ENCODE assay signal across 30 cellular contexts in genomic region chr11:87451400-87451799, GRCh38.
DNase-seq lines count a peak whose midpoint lies in the region; ATAC-seq and TF ChIP-seq lines count a peak whose summit lies in the region.
"Had no signal": no experiment of that assay in that cellular context is flagged by ENCODE, and none has a peak within 500 bp of the region (broad histone marks: within the 10 kb centered on the region; RNA-seq: fewer than 3 reads in every experiment).

No MANE protein-coding gene starts in this region.

- no peak for TF ChIP-seq EP300 in esophagus muscularis mucosa (IDR thresholded peaks at IDR 0.05)

- H4K20me1 ChIP-seq in GM23338 (replicated peaks; ENCODE audit: insufficient read depth), result no peaks in the 10 kb centered on the region; the same call in 1 of the 2 replicates
- H4K20me1 ChIP-seq in neural progenitor cell (ENCODE audit: low read depth), result no peaks in the 10 kb centered on the region

- no peaks in the 10 kb centered on the region for H3K36me3 Mint-ChIP-seq in GM23338 (ENCODE audit: low read depth)
- H3K36me3 Mint-ChIP-seq in neural progenitor cell, result no peaks in the 10 kb centered on the region
- no peaks in the 10 kb centered on the region for H3K36me3 Mint-ChIP-seq in activated naive CD4-positive, alpha-beta T cell treated with anti-CD3 and anti-CD28 coated beads, Interleukin-2, amount 10 ng/mL, durations not matched to agents 7 days and 5 days
- H3K36me3 Mint-ChIP-seq: activated naive CD4-positive, alpha-beta T cell treated with anti-CD3 and anti-CD28 coated beads, Interleukin-2, amount 50 U/mL, for 72 hours had no signal

- H3K27ac Mint-ChIP-seq in GM23338 (no peak overlapping the region), neural progenitor cell (no peak overlapping the region)
- no peak overlapping the region for H3K27ac Mint-ChIP-seq in activated naive CD4-positive, alpha-beta T cell treated with anti-CD3 and anti-CD28 coated beads, Interleukin-2, amount 10 ng/mL, durations not matched to agents 7 days and 5 days
- H3K27ac Mint-ChIP-seq: activated naive CD4-positive, alpha-beta T cell treated with anti-CD3 and anti-CD28 coated beads, Interleukin-2, amount 50 U/mL, for 72 hours; CD4-positive, alpha-beta T cell had no signal

- DNase-seq in GM23338 (ENCODE audit: low spot score) (peak; percentile 30), SJSA1 (ENCODE audit: low read depth in 1 of 2, low spot score in 2 of 2) (peak; percentile 47 to 51), islet precursor cell (peak; percentile 87), neural progenitor cell (ENCODE audit: low spot score) (peak; percentile 28), esophagus muscularis mucosa (ENCODE audit: extremely low spot score) (no peak), HAP-1 (ENCODE audit: low spot score in 2 of 2) (no peak), AG20443 (ENCODE audit: low spot score) (no peak)
- no peak for DNase-seq in activated naive CD4-positive, alpha-beta T cell treated with anti-CD3 and anti-CD28 coated beads, Interleukin-2, amount 10 ng/mL, durations not matched to agents 7 days and 5 days
- DNase-seq: activated CD4-positive, alpha-beta T cell treated with anti-CD3 and anti-CD28 coated beads for 48 hours; AML-193; CD4-positive, alpha-beta T cell; DMS79 treated with DMSO at 0.1 percent for 48 hours; effector CD8-positive, alpha-beta T cell; glutamatergic neuron; NCI-H1092; NCI-H1694 treated with DMSO at 0.1 percent for 48 hours; NCI-H446 treated with DMSO at 0.1 percent for 48 hours; NCI-H774; right cardiac atrium; SJCRH30; stimulated activated CD4-positive, alpha-beta T cell treated with anti-CD3 and anti-CD28 coated beads, Interleukin-2, amount 100 ng/mL, for 48 hours; T1000 had no signal

- H3K4me3 ChIP-seq in GM23338 (no peak overlapping the region), SJSA1 (no peak overlapping the region), neural progenitor cell (no peak overlapping the region), esophagus muscularis mucosa (no peak overlapping the region), HAP-1 (no peak overlapping the region)
- H3K4me3 ChIP-seq: A549, coronary artery, lung, SJCRH30, tibial nerve had no signal

- intact Hi-C loops in esophagus muscularis mucosa (cut with DNase I), result no loop called here

- no peak for TF ChIP-seq POLR2A in esophagus muscularis mucosa (IDR thresholded peaks at IDR 0.05; ENCODE audit: low read depth)

- H3F3A ChIP-seq in GM23338 (replicated peaks; ENCODE audit: low read depth) (no peaks in the 10 kb centered on the region), neural progenitor cell (ENCODE audit: low read depth) (no peaks in the 10 kb centered on the region)

- H3K4me3 Mint-ChIP-seq in GM23338 (no peak overlapping the region), neural progenitor cell (no peak overlapping the region)
- no peak overlapping the region for H3K4me3 Mint-ChIP-seq in activated naive CD4-positive, alpha-beta T cell treated with anti-CD3 and anti-CD28 coated beads, Interleukin-2, amount 10 ng/mL, durations not matched to agents 7 days and 5 days
- H3K4me3 Mint-ChIP-seq: CD4-positive, alpha-beta T cell; neural crest cell had no signal

- H3K9ac ChIP-seq in neural progenitor cell, result no peak overlapping the region

- H3K9me3 ChIP-seq in SJSA1 (replicated peaks), result no peaks in the 10 kb centered on the region
- no peaks in the 10 kb centered on the region for H3K9me3 ChIP-seq in neural progenitor cell (ENCODE audit: low read depth)
- H3K9me3 ChIP-seq in esophagus muscularis mucosa, result no peaks in the 10 kb centered on the region
- no peaks in the 10 kb centered on the region for H3K9me3 ChIP-seq in HAP-1
- H3K9me3 ChIP-seq: A549, SJCRH30, tibial nerve had no signal

- WGBS in esophagus muscularis mucosa, result 81% methylated on average over 6 of the region's 6 CpGs

- in situ Hi-C loops in HAP-1 (cut with MboI; ENCODE audit: low sequenced_read_pairs), result no loop called here

- CTCF ChIA-PET in activated naive CD4-positive, alpha-beta T cell treated with anti-CD3 and anti-CD28 coated beads, Interleukin-2, amount 10 ng/mL, durations not matched to agents 7 days and 5 days (lab: Charles Lee), result no interaction called here

- H3K4me1 Mint-ChIP-seq in GM23338 (no peaks in the 10 kb centered on the region), neural progenitor cell (peaks cover 6% of the 10 kb centered on the region)
- no peaks in the 10 kb centered on the region for H3K4me1 Mint-ChIP-seq in activated naive CD4-positive, alpha-beta T cell treated with anti-CD3 and anti-CD28 coated beads, Interleukin-2, amount 10 ng/mL, durations not matched to agents 7 days and 5 days
- H3K4me1 Mint-ChIP-seq: neural crest cell had no signal

- no peaks in the 10 kb centered on the region for H3K27me3 Mint-ChIP-seq in GM23338 (ENCODE audit: insufficient read depth, low read depth, poor library complexity)
- H3K27me3 Mint-ChIP-seq in neural progenitor cell (ENCODE audit: insufficient read depth, low read depth), result no peaks in the 10 kb centered on the region
- H3K27me3 Mint-ChIP-seq in activated naive CD4-positive, alpha-beta T cell treated with anti-CD3 and anti-CD28 coated beads, Interleukin-2, amount 10 ng/mL, durations not matched to agents 7 days and 5 days, result no peaks in the 10 kb centered on the region

- H3K27me3 ChIP-seq in GM23338 (ENCODE audit: insufficient read depth) (no peaks in the 10 kb centered on the region), SJSA1 (replicated peaks) (no peaks in the 10 kb centered on the region), neural progenitor cell (no peaks in the 10 kb centered on the region), esophagus muscularis mucosa (no peaks in the 10 kb centered on the region), HAP-1 (ENCODE audit: low read depth) (peaks cover 4% of the 10 kb centered on the region; the same call in 1 of the 2 replicates)
- H3K27me3 ChIP-seq: tibial nerve had no signal

- H2AFZ ChIP-seq in GM23338 (no peak overlapping the region), neural progenitor cell (replicated peaks) (no peak overlapping the region)

- TF ChIP-seq CTCF in GM23338 (conservative IDR thresholded peaks at IDR 0.05; ENCODE audit: low read depth in 2 of 2), result no peak
- TF ChIP-seq CTCF in neural progenitor cell (IDR thresholded peaks at IDR 0.05), result no peak
- no peak for TF ChIP-seq CTCF in esophagus muscularis mucosa (IDR thresholded peaks at IDR 0.05)

- H3K79me2 ChIP-seq in GM23338 (replicated peaks; ENCODE audit: insufficient read depth) (no peaks in the 10 kb centered on the region), neural progenitor cell (ENCODE audit: low read depth) (no peaks in the 10 kb centered on the region)

- 0 out of 2 replicates have a peak, but pooled peaks cover 2% of the 10 kb centered on the region for H3K9me2 ChIP-seq in GM23338 (ENCODE audit: insufficient read depth)

- H3K36me3 ChIP-seq in GM23338 (ENCODE audit: insufficient read depth), result no peaks in the 10 kb centered on the region
- no peaks in the 10 kb centered on the region for H3K36me3 ChIP-seq in SJSA1
- H3K36me3 ChIP-seq in neural progenitor cell, result no peaks in the 10 kb centered on the region
- no peaks in the 10 kb centered on the region for H3K36me3 ChIP-seq in esophagus muscularis mucosa
- H3K36me3 ChIP-seq in HAP-1 (replicated peaks), result no peaks in the 10 kb centered on the region
- H3K36me3 ChIP-seq: SJCRH30, tibial nerve had no signal

- H3K4me1 ChIP-seq in GM23338 (ENCODE audit: insufficient read depth), result peaks cover 3% of the 10 kb centered on the region; the same call in 1 of the 2 replicates
- H3K4me1 ChIP-seq in SJSA1 (replicated peaks), result peaks cover 14% of the 10 kb centered on the region
- no peaks in the 10 kb centered on the region for H3K4me1 ChIP-seq in neural progenitor cell
- peaks cover 0 to 6% (median 1%) of the 10 kb centered on the region in 4 donors for H3K4me1 ChIP-seq in esophagus muscularis mucosa
- no peaks in the 10 kb centered on the region for H3K4me1 ChIP-seq in HAP-1
- H3K4me1 ChIP-seq: A549, SJCRH30, tibial nerve had no signal

- ATAC-seq in GM23338, result peak; percentile 58
- ATAC-seq: A549; activated naive CD4-positive, alpha-beta T cell treated with anti-CD3 and anti-CD28 coated beads, Interleukin-2, amount 50 U/mL, for 72 hours; right cardiac atrium had no signal

- H3K4me2 ChIP-seq in GM23338 (no peak overlapping the region), neural progenitor cell (no peak overlapping the region)
- H3K4me2 ChIP-seq: A549 had no signal

- H3K9me3 Mint-ChIP-seq in GM23338 (no peaks in the 10 kb centered on the region), neural progenitor cell (no peaks in the 10 kb centered on the region)
- no peaks in the 10 kb centered on the region for H3K9me3 Mint-ChIP-seq in activated naive CD4-positive, alpha-beta T cell treated with anti-CD3 and anti-CD28 coated beads, Interleukin-2, amount 10 ng/mL, durations not matched to agents 7 days and 5 days
- H3K9me3 Mint-ChIP-seq: activated naive CD4-positive, alpha-beta T cell treated with anti-CD3 and anti-CD28 coated beads, Interleukin-2, amount 50 U/mL, for 72 hours; CD4-positive, alpha-beta T cell; neural crest cell had no signal

- H3K27ac ChIP-seq in GM23338 (ENCODE audit: low read depth), result no peak overlapping the region
- peak overlapping the region; percentile 71 for H3K27ac ChIP-seq in SJSA1
- H3K27ac ChIP-seq in neural progenitor cell, result no peak overlapping the region
- H3K27ac ChIP-seq in esophagus muscularis mucosa (replicated peaks in 1 of 4), result no peak overlapping the region
- H3K27ac ChIP-seq: A549, coronary artery, epithelial cell of prostate, SJCRH30, tibial nerve, VCaP had no signal

Comparison
In these comparisons a context has a peak if more than half of its experiments do, and no peak if none do; other contexts are left out.
1. DNase-seq: peak in GM23338 (single experiment), SJSA1 (2 of 2), islet precursor cell (single experiment) and neural progenitor cell (single experiment); none in esophagus muscularis mucosa (single experiment), HAP-1 (0 of 2), activated naive CD4-positive, alpha-beta T cell treated with anti-CD3 and anti-CD28 coated beads, Interleukin-2, amount 10 ng/mL, durations not matched to agents 7 days and 5 days (single experiment) and AG20443 (single experiment).